Comparison of ENCODE assay signal across 25 cellular contexts in the genomic region with DNA sequence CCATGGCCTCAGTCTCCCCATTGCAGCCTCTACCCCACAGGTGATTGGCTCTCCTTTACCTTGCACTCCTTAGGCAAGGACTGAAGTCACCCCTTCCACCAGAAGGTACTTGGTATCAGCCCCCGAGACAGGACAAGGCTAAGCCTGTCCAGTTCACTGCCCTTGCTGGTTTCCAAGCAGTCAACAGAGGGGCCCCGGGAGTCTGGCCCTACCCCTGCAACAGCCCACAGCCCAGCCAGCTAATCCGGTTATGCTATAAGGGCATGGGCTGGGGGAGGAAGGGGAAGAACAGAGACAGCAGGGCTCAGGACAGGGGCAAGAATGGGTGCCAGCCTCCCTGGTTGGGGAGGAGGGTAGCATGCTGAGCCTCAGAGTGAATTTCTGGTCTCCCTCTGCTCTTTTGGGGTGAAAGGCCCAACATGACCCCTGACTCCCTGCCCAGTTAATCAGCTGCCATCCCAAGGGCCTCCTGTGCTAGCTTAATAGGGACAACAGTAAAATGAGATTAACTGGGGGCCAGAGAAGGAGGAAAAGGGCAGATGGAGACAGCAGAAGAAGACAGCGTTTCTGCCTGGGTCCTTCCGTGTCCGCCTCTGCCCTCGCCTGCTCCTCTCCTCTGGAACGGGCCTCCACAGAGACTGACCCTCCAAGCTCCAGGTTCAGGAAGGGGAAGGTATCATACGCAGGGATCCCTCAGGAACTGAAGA. TPM values are rescaled to one million over a fixed set of nuclear protein-coding genes. Genes with fewer than 3 reads are reported as not detected.
DNase-seq lines count a peak whose midpoint lies in the region; ATAC-seq, FAIRE-seq and TF ChIP-seq lines count a peak whose summit lies in the region.
"Had no signal": no experiment of that assay in that cellular context is flagged by ENCODE, and none has a peak within 500 bp of the region (broad histone marks: within the 10 kb centered on the region; RNA-seq: fewer than 3 reads in every experiment).

No MANE protein-coding gene starts in this region.

- FAIRE-seq in small intestine (lab: Jason Lieb, UNC), result no peak
- FAIRE-seq: A204.1, frontal cortex had no signal

- peaks cover 11% of the 10 kb centered on the region for H3K79me1 ChIP-seq in mesendoderm (ENCODE audit: low read length)

- no peak overlapping the region for H3K4ac ChIP-seq in mesendoderm (ENCODE audit: low read depth, low read length)

- H3K27ac ChIP-seq in cardiac muscle cell, result peak overlapping the region; percentile 4
- H3K27ac ChIP-seq in mesendoderm (ENCODE audit: low read depth, low read length), result no peak overlapping the region
- peak overlapping the region; percentile 57 for H3K27ac ChIP-seq in vagina
- H3K27ac ChIP-seq in small intestine (ENCODE audit: low read depth in 1 of 2, low read length in 1 of 2), result no peak overlapping the region
- H3K27ac ChIP-seq: brain microvascular endothelial cell, epithelial cell of prostate, psoas muscle, skin epidermis, upper lobe of left lung had no signal

- H3K56ac ChIP-seq in mesendoderm (ENCODE audit: low read length), result peak overlapping the region; percentile 56

- WGBS in mesendoderm (ENCODE audit: extremely low coverage, insufficient coverage, low lambda C conversion rate), result no CpG with 5 or more reads among the region's 9 CpGs
- WGBS in small intestine, 3 donors, result 80 to 85% (median 82%) methylated on average over 9 of the region's 9 CpGs

- H4K8ac ChIP-seq in mesendoderm (ENCODE audit: low read depth, low read length), result no peak overlapping the region

- intact Hi-C loops in Right ventricle myocardium superior (cut with DNase I) (no loop called here), vagina (cut with DNase I) (no loop called here)

- peaks cover 50% of the 10 kb centered on the region for H3K27me3 Mint-ChIP-seq in central memory CD8-positive, alpha-beta T cell
- H3K27me3 Mint-ChIP-seq: stimulated activated naive CD8-positive, alpha-beta T cell treated with anti-CD3 and anti-CD28 coated beads, Interleukin-15, amount 100 ng/mL, for 72 hours had no signal

- H3K9me3 Mint-ChIP-seq in central memory CD8-positive, alpha-beta T cell, result no peaks in the 10 kb centered on the region
- H3K9me3 Mint-ChIP-seq: stimulated activated naive CD8-positive, alpha-beta T cell treated with anti-CD3 and anti-CD28 coated beads, Interleukin-15, amount 100 ng/mL, for 72 hours had no signal

- H3K4me1 ChIP-seq in cardiac muscle cell (ENCODE audit: low read depth), result peaks cover 30% of the 10 kb centered on the region
- H3K4me1 ChIP-seq in mesendoderm (ENCODE audit: control insufficient read depth, low read depth, low read length), result peaks cover 20% of the 10 kb centered on the region
- H3K4me1 ChIP-seq in vagina, result peaks cover 55% of the 10 kb centered on the region
- peaks cover 0 to 3% of the 10 kb centered on the region in 2 donors for H3K4me1 ChIP-seq in small intestine (ENCODE audit: control insufficient read depth in 2 of 2, insufficient read depth in 1 of 2, low read depth in 1 of 2, low read length in 1 of 2)

- H3K36me3 Mint-ChIP-seq in central memory CD8-positive, alpha-beta T cell (ENCODE audit: insufficient read depth), result peaks cover 17% of the 10 kb centered on the region

- no peak overlapping the region for H2BK5ac ChIP-seq in mesendoderm (ENCODE audit: low read length)

- H2BK15ac ChIP-seq in mesendoderm (replicated peaks; ENCODE audit: low read depth), result no peak overlapping the region

- no peak overlapping the region for H3K4me3 Mint-ChIP-seq in central memory CD8-positive, alpha-beta T cell
- H3K4me3 Mint-ChIP-seq: activated CD4-positive, alpha-beta T cell treated with anti-CD3 and anti-CD28 coated beads for 36 hours; stimulated activated naive CD8-positive, alpha-beta T cell treated with anti-CD3 and anti-CD28 coated beads, Interleukin-15, amount 100 ng/mL, for 72 hours had no signal

- H3K4me3 ChIP-seq in cardiac muscle cell (no peak overlapping the region), mesendoderm (ENCODE audit: low read length) (no peak overlapping the region), vagina (no peak overlapping the region), small intestine (ENCODE audit: low read depth in 1 of 2, low read length in 2 of 2) (no peak overlapping the region)
- H3K4me3 ChIP-seq: BLaER1 treated with 17β-estradiol and CSF1 and Interleukin-3, amounts not matched to agents 10 nM and 100 nM; psoas muscle; skin epidermis; upper lobe of left lung had no signal

- no peaks in the 10 kb centered on the region for H3K27me3 ChIP-seq in cardiac muscle cell
- no peaks in the 10 kb centered on the region for H3K27me3 ChIP-seq in mesendoderm (ENCODE audit: insufficient read depth, low read length, poor library complexity)
- no peaks in the 10 kb centered on the region for H3K27me3 ChIP-seq in vagina
- H3K27me3 ChIP-seq in small intestine (ENCODE audit: control insufficient read depth in 2 of 2, insufficient read depth in 2 of 2, low read length in 2 of 2), result no peaks in the 10 kb centered on the region
- H3K27me3 ChIP-seq: BLaER1 treated with 17β-estradiol and CSF1 and Interleukin-3, amounts not matched to agents 10 nM and 100 nM; brain microvascular endothelial cell; upper lobe of left lung had no signal

- no peak for TF ChIP-seq POLR2A in vagina (IDR thresholded peaks at IDR 0.05)

- H3K36me3 ChIP-seq in cardiac muscle cell, result peaks cover under 1% of the 10 kb centered on the region
- no peaks in the 10 kb centered on the region for H3K36me3 ChIP-seq in mesendoderm (ENCODE audit: control insufficient read depth, insufficient read depth, low read length)
- H3K36me3 ChIP-seq in vagina, result no peaks in the 10 kb centered on the region
- H3K36me3 ChIP-seq in small intestine (ENCODE audit: control insufficient read depth in 2 of 2, insufficient read depth in 2 of 2, low read length in 2 of 2), result no peaks in the 10 kb centered on the region
- H3K36me3 ChIP-seq: brain microvascular endothelial cell, upper lobe of left lung had no signal

- no peak overlapping the region for H2AK5ac ChIP-seq in mesendoderm (ENCODE audit: low read length)

- H3K9me3 ChIP-seq in cardiac muscle cell (ENCODE audit: low read depth) (no peaks in the 10 kb centered on the region), vagina (no peaks in the 10 kb centered on the region), small intestine (ENCODE audit: control insufficient read depth, low read depth) (no peaks in the 10 kb centered on the region)
- H3K9me3 ChIP-seq: BLaER1 treated with 17β-estradiol and CSF1 and Interleukin-3, amounts not matched to agents 10 nM and 100 nM; psoas muscle; upper lobe of left lung had no signal

- H3K4me2 ChIP-seq in mesendoderm (ENCODE audit: low read length), result no peak overlapping the region

- H3K18ac ChIP-seq in mesendoderm (ENCODE audit: low read length), result no peak overlapping the region

- no peak overlapping the region for H2BK120ac ChIP-seq in mesendoderm (ENCODE audit: low read depth, low read length)

- H3K27ac Mint-ChIP-seq in central memory CD8-positive, alpha-beta T cell (ENCODE audit: low read depth), result peak overlapping the region; percentile 54
- H3K27ac Mint-ChIP-seq: activated CD4-positive, alpha-beta T cell treated with anti-CD3 and anti-CD28 coated beads for 36 hours had no signal

- no peak for DNase-seq in cardiac muscle cell (ENCODE audit: low read depth in 1 of 2, low spot score in 1 of 2)
- DNase-seq in Right ventricle myocardium superior, result no peak
- no peak for DNase-seq in central memory CD8-positive, alpha-beta T cell (ENCODE audit: low spot score in 2 of 2)
- no peak for DNase-seq in mesendoderm
- DNase-seq in vagina (ENCODE audit: extremely low spot score in 2 of 2), result no peak
- DNase-seq in G401 (ENCODE audit: low spot score), result no peak
- no peak for DNase-seq in small intestine
- no peak for DNase-seq in NCI-H2081 (lab: John Stamatoyannopoulos, UW)
- DNase-seq: activated CD4-positive, alpha-beta T cell treated with anti-CD3 and anti-CD28 coated beads for 36 hours; brain microvascular endothelial cell; cortex of kidney; kidney glomerular epithelial cell; mesenchymal stem cell; NCI-H1417 treated with DMSO at 0.1 percent for 48 hours; NCI-H524 treated with DMSO at 0.1 percent for 48 hours; psoas muscle; stimulated activated CD4-positive, alpha-beta T cell treated with anti-CD3 and anti-CD28 coated beads, Interleukin-2, amount 100 ng/mL, for 48 hours; upper lobe of left lung had no signal

- H3K79me2 ChIP-seq in mesendoderm (ENCODE audit: control insufficient read depth, insufficient read depth, low read length), result peaks cover 11% of the 10 kb centered on the region

- TF ChIP-seq CTCF in cardiac muscle cell (IDR thresholded peaks at IDR 0.05; ENCODE audit: low read depth, low read length), result no peak
- TF ChIP-seq CTCF in vagina (IDR thresholded peaks at IDR 0.05), result no peak

- peak overlapping the region; percentile 15 for H3K9ac ChIP-seq in mesendoderm (ENCODE audit: low read length)

- in situ Hi-C loops in G401 (cut with HindIII; ENCODE audit: low sequenced_read_pairs), result no loop called here

- ATAC-seq in Right ventricle myocardium superior (ENCODE audit: poor library complexity), result no peak
- no peak for ATAC-seq in central memory CD8-positive, alpha-beta T cell (replicated peaks; ENCODE audit: extremely low read depth, poor library complexity, severe bottlenecking)
- ATAC-seq: activated CD4-positive, alpha-beta T cell treated with anti-CD3 and anti-CD28 coated beads for 36 hours; psoas muscle; stimulated activated naive CD8-positive, alpha-beta T cell treated with anti-CD3 and anti-CD28 coated beads, Interleukin-15, amount 100 ng/mL, for 72 hours had no signal

- H3K23ac ChIP-seq in mesendoderm (ENCODE audit: low read length), result no peak overlapping the region

- peaks cover 34% of the 10 kb centered on the region for H3K4me1 Mint-ChIP-seq in central memory CD8-positive, alpha-beta T cell

- H4K5ac ChIP-seq in mesendoderm (ENCODE audit: low read length), result no peak overlapping the region

RNA-seq across cellular contexts. Expression of gene DLG4, which starts 10.7 kb away (rescaled TPM):
- total RNA-seq in cardiac muscle cell (32.9 and 40.6 TPM in 2 replicates), Right ventricle myocardium superior (20.4 TPM), vagina (23.3 TPM)
- polyA plus RNA-seq in cardiac muscle cell (6.8 and 7.4 TPM in 2 replicates), small intestine (1 to 10 TPM in 2 of 3 donors, under 1 TPM in 1; 0.67 to 9.2 (median 1.1) TPM)
- 15.9 TPM for polyA plus RNA-seq in mesendoderm (2013, experiment 1 of 2)
- 14.2 TPM for polyA plus RNA-seq in mesendoderm (2013, experiment 2 of 2)
- total RNA-seq in G401 (2014; rRNA removed; shearing (Covaris generic)), result 15.5 and 18.8 TPM in 2 replicates

RNA-seq across cellular contexts. Expression of gene ACADVL, which starts 10.8 kb away (rescaled TPM):
- total RNA-seq in cardiac muscle cell (291 and 364 TPM in 2 replicates), Right ventricle myocardium superior (2,247 TPM), vagina (957 TPM)
- polyA plus RNA-seq in cardiac muscle cell (573 and 681 TPM in 2 replicates), small intestine (1,000 to 10,000 TPM in 2 of 3 donors, 100 to 1,000 TPM in 1; 474 to 2,630 (median 2,415) TPM)
- polyA plus RNA-seq in mesendoderm (2013, experiment 1 of 2), result 129 TPM
- polyA plus RNA-seq in mesendoderm (2013, experiment 2 of 2), result 129 TPM
- 399 and 405 TPM in 2 replicates for total RNA-seq in G401 (2014; rRNA removed; shearing (Covaris generic))

RNA-seq across cellular contexts. Expression of gene DVL2, which starts 25.4 kb away (rescaled TPM):
- total RNA-seq in cardiac muscle cell (87.4 and 121 TPM in 2 replicates), Right ventricle myocardium superior (20.4 TPM), vagina (53.0 TPM)
- polyA plus RNA-seq in cardiac muscle cell (79.2 and 80.3 TPM in 2 replicates), small intestine (10 to 100 TPM in 2 of 3 donors, 1 to 10 TPM in 1; 8.1 to 20.7 (median 11.3) TPM)
- polyA plus RNA-seq in mesendoderm (2013, experiment 1 of 2), result 25.9 TPM
- 25.1 TPM for polyA plus RNA-seq in mesendoderm (2013, experiment 2 of 2)
- total RNA-seq in G401 (2014; rRNA removed; shearing (Covaris generic)), result 89.9 and 99.0 TPM in 2 replicates

RNA-seq across cellular contexts. Expression of gene ASGR1, which starts 29.7 kb away (rescaled TPM):
- 19.8 and 20.2 TPM in 2 replicates for total RNA-seq in cardiac muscle cell
- polyA plus RNA-seq in cardiac muscle cell, result 19.2 and 21.7 TPM in 2 replicates
- 0.19 TPM for total RNA-seq in Right ventricle myocardium superior
- polyA plus RNA-seq in mesendoderm (2013, experiment 1 of 2), result 3.4 TPM
- polyA plus RNA-seq in mesendoderm (2013, experiment 2 of 2), result 3.7 TPM
- 2.5 TPM for total RNA-seq in vagina
- total RNA-seq in G401 (2014; rRNA removed; shearing (Covaris generic)), result 3.3 and 7.1 TPM in 2 replicates
- polyA plus RNA-seq in small intestine, result 1 to 10 TPM; 1.9 to 2.7 (median 2.7) TPM
- total RNA-seq: M059J had no signal

RNA-seq across cellular contexts. Expression of gene PHF23, which starts 30.4 kb away (rescaled TPM):
- total RNA-seq in cardiac muscle cell (53.5 and 57.7 TPM in 2 replicates), Right ventricle myocardium superior (19.4 TPM), vagina (24.8 TPM)
- polyA plus RNA-seq in cardiac muscle cell (53.9 and 65.0 TPM in 2 replicates), small intestine (10 to 100 TPM; 26.4 to 40.3 (median 31.8) TPM)
- polyA plus RNA-seq in mesendoderm (2013, experiment 1 of 2), result 80.4 TPM
- 80.7 TPM for polyA plus RNA-seq in mesendoderm (2013, experiment 2 of 2)
- total RNA-seq in G401 (2014; rRNA removed; shearing (Covaris generic)), result 113 and 121 TPM in 2 replicates

Comparison
In these comparisons a context has a peak if more than half of its experiments do, and no peak if none do; other contexts are left out.
1. H3K27ac ChIP-seq: peak in cardiac muscle cell (single experiment) and vagina (single experiment); none in mesendoderm (single experiment) and small intestine (0 of 2).